ENCODE assay signal across 7 cellular contexts in the genomic region with DNA sequence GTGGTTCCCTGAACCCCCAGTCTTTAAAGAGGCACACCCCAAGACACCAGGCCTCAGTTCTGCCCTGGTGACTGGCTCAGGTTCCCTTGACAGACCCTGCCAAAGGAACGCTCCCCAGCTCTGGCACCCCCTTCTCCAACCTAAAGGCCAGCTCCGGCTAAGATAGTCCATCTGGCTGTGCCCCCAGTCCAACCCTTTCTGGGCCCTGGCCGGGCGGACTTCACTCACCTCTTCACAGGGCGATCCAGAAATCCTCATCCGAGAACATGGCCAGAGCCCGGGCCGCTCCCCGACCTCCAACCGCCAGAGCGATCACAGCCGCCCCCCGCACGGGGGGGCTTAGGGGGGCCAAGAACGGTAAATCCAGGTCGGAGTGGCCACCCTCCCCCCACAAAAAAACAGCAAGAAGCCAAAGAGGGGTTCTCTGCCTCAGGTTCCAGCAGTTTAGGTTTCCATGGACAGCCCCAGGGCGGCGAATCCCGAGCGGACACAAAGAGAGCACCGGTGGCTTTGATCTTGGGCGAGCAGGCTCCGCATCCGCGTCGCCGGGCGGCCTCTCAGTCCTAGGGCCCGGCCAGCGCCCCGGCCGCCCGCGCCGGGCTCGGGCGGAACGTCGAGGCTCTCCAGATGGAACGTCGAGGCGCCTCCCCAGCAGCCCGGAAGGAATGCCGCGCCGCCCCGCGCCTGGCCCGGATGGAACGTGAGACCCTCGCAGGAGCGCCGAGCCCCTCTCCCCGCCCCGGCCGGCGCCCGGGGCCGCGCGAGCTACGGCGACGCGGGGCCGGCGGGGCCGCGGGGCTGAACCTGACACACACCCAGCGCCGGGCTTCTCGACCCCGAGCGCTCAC. TPM values are rescaled to one million over a fixed set of nuclear protein-coding genes. Genes with fewer than 3 reads are reported as not detected.
DNase-seq lines count a peak whose midpoint lies in the region; TF ChIP-seq lines count a peak whose summit lies in the region.

No MANE protein-coding gene starts in this region.

- peaks cover 5% of the 10 kb centered on the region for H3K36me3 ChIP-seq in H7 (replicated peaks; ENCODE audit: control insufficient read depth, insufficient read depth, low read length)
- H3K36me3 ChIP-seq in kidney epithelial cell (ENCODE audit: control insufficient read depth, insufficient read depth, low read length) = peaks cover 1% of the 10 kb centered on the region

- DNase-seq in GM03348 (ENCODE audit: low spot score) = peak; percentile 62
- DNase-seq in H7 = peak; percentile 88
- DNase-seq in NCI-H2171 (lab: John Stamatoyannopoulos, UW) = peak; percentile 41
- no peak for DNase-seq in kidney epithelial cell (ENCODE audit: low read depth)
- DNase-seq in NCI-H2029 treated with DMSO at 0.1 percent for 48 hours (lab: John Stamatoyannopoulos, UW) = no peak

- peaks cover 8% of the 10 kb centered on the region for H3K36me3 Mint-ChIP-seq in brain
- peaks cover 23% of the 10 kb centered on the region for H3K36me3 Mint-ChIP-seq in stimulated activated naive CD8-positive, alpha-beta T cell treated with anti-CD3 and anti-CD28 coated beads, Interleukin-15, Interleukin-2, amounts not matched to agents 100 ng/mL and 50 ng/mL, for 24 hours (ENCODE audit: low read depth)

- peaks cover 9% of the 10 kb centered on the region for H3K27me3 Mint-ChIP-seq in brain
- H3K27me3 Mint-ChIP-seq in stimulated activated naive CD8-positive, alpha-beta T cell treated with anti-CD3 and anti-CD28 coated beads, Interleukin-15, Interleukin-2, amounts not matched to agents 100 ng/mL and 50 ng/mL, for 24 hours = no peaks in the 10 kb centered on the region

- no peaks in the 10 kb centered on the region for H3K27me3 ChIP-seq in H7 (ENCODE audit: control insufficient read depth, insufficient read depth, low read length)
- H3K27me3 ChIP-seq in kidney epithelial cell (ENCODE audit: control insufficient read depth, insufficient read depth, low read length) = no peaks in the 10 kb centered on the region

- peak overlapping the region; percentile 95 to 97 (median 96) for H3K4me3 Mint-ChIP-seq in brain
- H3K4me3 Mint-ChIP-seq in stimulated activated naive CD8-positive, alpha-beta T cell treated with anti-CD3 and anti-CD28 coated beads, Interleukin-15, Interleukin-2, amounts not matched to agents 100 ng/mL and 50 ng/mL, for 24 hours = peak overlapping the region; percentile 91

- no peaks in the 10 kb centered on the region for H3K9me3 Mint-ChIP-seq in brain
- no peaks in the 10 kb centered on the region for H3K9me3 Mint-ChIP-seq in stimulated activated naive CD8-positive, alpha-beta T cell treated with anti-CD3 and anti-CD28 coated beads, Interleukin-15, Interleukin-2, amounts not matched to agents 100 ng/mL and 50 ng/mL, for 24 hours

- H3K27ac Mint-ChIP-seq in brain = peak overlapping the region; percentile 78 to 97 (median 94)
- H3K27ac Mint-ChIP-seq in stimulated activated naive CD8-positive, alpha-beta T cell treated with anti-CD3 and anti-CD28 coated beads, Interleukin-15, Interleukin-2, amounts not matched to agents 100 ng/mL and 50 ng/mL, for 24 hours = peak overlapping the region; percentile 86

- H3K4me3 ChIP-seq in H7 (ENCODE audit: insufficient read depth, low read depth, low read length) = peak overlapping the region; percentile 88
- peak overlapping the region; percentile 97 for H3K4me3 ChIP-seq in kidney epithelial cell (ENCODE audit: low read depth, low read length)

- H3K4me1 Mint-ChIP-seq in brain = peaks cover 61% of the 10 kb centered on the region
- peaks cover 47% of the 10 kb centered on the region for H3K4me1 Mint-ChIP-seq in stimulated activated naive CD8-positive, alpha-beta T cell treated with anti-CD3 and anti-CD28 coated beads, Interleukin-15, Interleukin-2, amounts not matched to agents 100 ng/mL and 50 ng/mL, for 24 hours (ENCODE audit: low read depth)

- TF ChIP-seq CTCF in brain (conservative IDR thresholded peaks at IDR 0.05) (no peak), kidney epithelial cell (IDR thresholded peaks at IDR 0.05; ENCODE audit: insufficient read depth, low read length, poor library complexity, severe bottlenecking) (no peak)

RNA-seq across cellular contexts. Expression of a gene that starts 1.0 kb away (rescaled TPM):
- 16.2 and 20.8 TPM in 2 replicates for total RNA-seq in H7 (2014; rRNA removed; shearing (Covaris generic))
- 32.0 TPM for polyA plus RNA-seq in brain (ENCODE audit: insufficient read depth, low read depth, low replicate concordance)
- 68.9 and 71.8 TPM in 2 replicates for total RNA-seq in kidney epithelial cell

RNA-seq across cellular contexts. Expression of a gene that starts 10.2 kb away (rescaled TPM):
- total RNA-seq in H7 (2014; rRNA removed; shearing (Covaris generic)) = 5.5 and 7.1 TPM in 2 replicates
- polyA plus RNA-seq in brain (ENCODE audit: insufficient read depth, low read depth, low replicate concordance) = 5.9 TPM
- total RNA-seq in kidney epithelial cell = 3.8 and 5.1 TPM in 2 replicates

RNA-seq across cellular contexts. Expression of a gene that starts 35.0 kb away (rescaled TPM):
- not detected in 2 replicates for total RNA-seq in H7 (2014; rRNA removed; shearing (Covaris generic))
- polyA plus RNA-seq in brain (ENCODE audit: insufficient read depth, low read depth, low replicate concordance) = 0.15 TPM
- total RNA-seq in kidney epithelial cell = 0.04 TPM in 1 of 2 replicates, not detected in the other

RNA-seq across cellular contexts. Expression of a gene that starts 41.0 kb away (rescaled TPM):
- total RNA-seq in H7 (2014; rRNA removed; shearing (Covaris generic)) = 44.2 and 51.1 TPM in 2 replicates
- polyA plus RNA-seq in brain (ENCODE audit: insufficient read depth, low read depth, low replicate concordance) = 54.4 TPM
- total RNA-seq in kidney epithelial cell = 57.0 and 68.5 TPM in 2 replicates

RNA-seq across cellular contexts. Expression of a gene that starts 51.0 kb away (rescaled TPM):
- 63.0 and 75.6 TPM in 2 replicates for total RNA-seq in H7 (2014; rRNA removed; shearing (Covaris generic))
- 13.9 TPM for polyA plus RNA-seq in brain (ENCODE audit: insufficient read depth, low read depth, low replicate concordance)
- 67.9 and 74.3 TPM in 2 replicates for total RNA-seq in kidney epithelial cell

Comparison
In these comparisons a context has a peak if more than half of its experiments do, and no peak if none do; other contexts are left out.
1. DNase-seq: peak in GM03348 (single experiment), H7 (single experiment) and NCI-H2171 (single experiment); none in kidney epithelial cell (single experiment) and NCI-H2029 treated with DMSO at 0.1 percent for 48 hours (single experiment).